In the genomic region with DNA sequence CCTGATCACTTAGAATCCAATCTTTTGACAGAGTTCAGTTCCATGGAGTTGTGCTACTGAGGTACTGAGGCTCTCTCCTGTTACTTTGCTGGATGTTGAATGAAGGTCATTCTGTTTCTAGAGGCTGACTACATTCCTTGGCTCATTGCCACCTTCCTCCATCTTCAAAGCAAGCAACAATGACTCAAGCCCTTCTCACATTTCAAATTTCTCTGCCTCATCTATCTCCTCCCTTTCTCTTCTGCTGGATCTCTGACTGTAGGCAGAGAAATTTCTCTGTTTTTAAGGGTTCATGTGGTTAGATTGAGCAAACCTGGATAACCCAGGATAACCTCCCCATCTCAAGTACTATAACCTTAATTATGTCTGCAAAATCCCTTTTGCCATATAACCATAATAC, we compare ENCODE assay signal across 17 cellular contexts.
A peak's percentile ranks its signal among the peaks of the same experiment; 100 is the strongest.
DNase-seq lines count a peak whose midpoint lies in the region; ATAC-seq, FAIRE-seq and TF ChIP-seq lines count a peak whose summit lies in the region.
"Had no signal": no experiment of that assay in that cellular context is flagged by ENCODE, and none has a peak within 500 bp of the region (broad histone marks: within the 10 kb centered on the region; RNA-seq: fewer than 3 reads in every experiment).

No MANE protein-coding gene starts in this region.

- DNase-seq in NCI-H345 (lab: John Stamatoyannopoulos, UW) = peak; percentile 18
- no peak for DNase-seq in NCI-H345 treated with DMSO at 0.1 percent for 48 hours (lab: John Stamatoyannopoulos, UW; ENCODE audit: unreplicated experiment)
- DNase-seq in SJCRH30 = peak; percentile 59 to 73
- DNase-seq in fibroblast of the aortic adventitia (ENCODE audit: low read depth) = peak; percentile 20
- peak; percentile 50 for DNase-seq in urothelium cell line (ENCODE audit: low spot score)
- DNase-seq in Peyer's patch = no peak
- DNase-seq: 8988T; activated CD4-positive, alpha-beta T cell treated with anti-CD3 and anti-CD28 coated beads, Interleukin-2, amount 10 ng/mL, durations not matched to agents 24 days and 14 days; activated T-cell treated with anti-CD3 and anti-CD28 coated beads, Interleukin-2, amount 50 U/mL, for 4 hours; COR-L47; KG1; lower lobe of right lung; NCI-H2081 treated with DMSO at 0.1 percent for 48 hours; T-helper 17 cell had no signal

- H3K4me3 ChIP-seq in SJCRH30 (no peak overlapping the region), fibroblast of the aortic adventitia (ENCODE audit: low read depth, low read length) (no peak overlapping the region), Peyer's patch (no peak overlapping the region)
- H3K4me3 ChIP-seq: lower lobe of right lung, PC-9 had no signal

- H3K27ac ChIP-seq in SJCRH30 = no peak overlapping the region
- H3K27ac ChIP-seq in Peyer's patch = no peak overlapping the region
- H3K27ac ChIP-seq: lower lobe of right lung, PC-9 had no signal

- TF ChIP-seq POLR2A in Peyer's patch (IDR thresholded peaks at IDR 0.05) = no peak

- TF ChIP-seq CTCF in fibroblast of the aortic adventitia (IDR thresholded peaks at IDR 0.05; ENCODE audit: insufficient read depth, low read length) = no peak
- no peak for TF ChIP-seq CTCF in Peyer's patch (IDR thresholded peaks at IDR 0.05)

- FAIRE-seq in urothelium cell line (lab: Jason Lieb, UNC) = peak; percentile 55

- no peaks in the 10 kb centered on the region for H3K36me3 ChIP-seq in SJCRH30
- H3K36me3 ChIP-seq in Peyer's patch = no peaks in the 10 kb centered on the region
- H3K36me3 ChIP-seq: lower lobe of right lung had no signal

- no peak for ATAC-seq in GM19452 (IDR thresholded peaks at IDR 0.05; ENCODE audit: unreplicated experiment)
- ATAC-seq in HG03565 (IDR thresholded peaks at IDR 0.05; ENCODE audit: unreplicated experiment) = no peak
- ATAC-seq: activated T-cell treated with anti-CD3 and anti-CD28 coated beads, Interleukin-2, amount 50 U/mL, for 4 hours; lower lobe of right lung; T-helper 17 cell had no signal

- H3K9me3 ChIP-seq in SJCRH30 (replicated peaks) (no peaks in the 10 kb centered on the region), Peyer's patch (no peaks in the 10 kb centered on the region)
- H3K9me3 ChIP-seq: lower lobe of right lung had no signal

- no peaks in the 10 kb centered on the region for H3K27me3 ChIP-seq in SJCRH30
- no peaks in the 10 kb centered on the region for H3K27me3 ChIP-seq in Peyer's patch

- 0 out of 2 replicates have a peak, but pooled peaks cover 2% of the 10 kb centered on the region for H3K4me1 ChIP-seq in SJCRH30
- H3K4me1 ChIP-seq in Peyer's patch = no peaks in the 10 kb centered on the region
- H3K4me1 ChIP-seq: lower lobe of right lung had no signal

Comparison
In these comparisons a context has a peak if more than half of its experiments do, and no peak if none do; other contexts are left out.
1. DNase-seq: peak in NCI-H345 (single experiment), SJCRH30 (2 of 2), fibroblast of the aortic adventitia (single experiment) and urothelium cell line (single experiment); none in NCI-H345 treated with DMSO at 0.1 percent for 48 hours (single experiment) and Peyer's patch (0 of 3).